In the genomic region with DNA sequence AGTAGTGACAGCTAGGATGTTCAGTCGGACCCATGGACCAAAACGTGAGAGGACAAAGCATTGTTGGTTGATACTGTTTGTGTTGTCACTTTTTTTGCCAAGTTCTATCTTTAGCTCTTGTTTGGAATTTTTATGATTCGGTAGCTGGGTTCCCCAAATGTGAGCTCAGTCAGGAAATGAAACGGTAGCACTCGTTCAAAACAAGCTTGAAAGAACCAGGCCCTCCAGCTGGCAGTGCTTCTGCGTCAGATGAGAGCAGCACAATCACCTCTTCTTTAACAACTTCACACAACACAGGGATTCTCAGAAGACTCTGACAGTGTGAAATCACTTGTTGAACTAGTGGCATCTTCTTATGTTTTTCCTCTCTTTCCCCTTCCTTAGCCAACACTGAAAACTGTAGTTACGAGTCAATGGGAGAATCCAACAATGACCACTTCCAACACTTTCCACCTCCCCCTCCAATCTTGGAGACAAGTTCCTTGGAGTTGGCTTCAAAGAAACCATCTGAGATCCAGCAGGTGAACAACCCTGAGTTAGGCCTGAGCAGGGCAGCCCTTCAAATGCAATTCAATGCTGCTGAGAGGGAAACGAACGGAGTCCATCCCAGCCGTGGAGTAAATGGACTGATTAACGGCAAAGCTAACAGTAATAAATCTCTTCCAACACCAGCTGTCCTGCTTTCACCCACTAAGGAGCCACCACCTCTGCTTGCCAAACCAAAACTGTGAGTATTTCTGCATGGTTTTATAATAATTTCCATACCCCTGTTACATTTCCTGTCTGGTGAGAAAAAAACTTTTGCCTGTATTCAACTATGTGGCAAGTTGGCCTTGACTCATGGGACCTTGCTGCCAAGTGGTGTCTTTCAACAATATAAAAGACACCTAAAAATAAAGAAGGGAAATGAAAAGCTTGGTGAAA, we compare ENCODE assay signal across 1 cellular context.
TF ChIP-seq lines count a peak whose summit lies in the region.

No MANE protein-coding gene starts in this region.

TF ChIP-seq in GM12878, 131 proteins besides CTCF, POLR2A, EP300 and RAD21:
- TF ChIP-seq IKZF1 (conservative IDR thresholded peaks at IDR 0.05) (0 out of 2 replicates have a peak, but pooled peaks have one; percentile 4), BMI1 (IDR thresholded peaks at IDR 0.05; ENCODE audit: borderline replicate concordance) (no peak), MTA3 (IDR thresholded peaks at IDR 0.05; ENCODE audit: borderline replicate concordance, low read length) (no peak), IKZF2 (IDR thresholded peaks at IDR 0.05) (no peak), MEF2B (IDR thresholded peaks at IDR 0.05; ENCODE audit: partially characterized antibody, poor library complexity, severe bottlenecking) (peak; percentile 32), MTA2 (IDR thresholded peaks at IDR 0.05; ENCODE audit: low read depth) (0 out of 2 replicates have a peak, but pooled peaks have one; percentile 12), ZNF622 (IDR thresholded peaks at IDR 0.05) (no peak)
- TF ChIP-seq, protein P1, sequence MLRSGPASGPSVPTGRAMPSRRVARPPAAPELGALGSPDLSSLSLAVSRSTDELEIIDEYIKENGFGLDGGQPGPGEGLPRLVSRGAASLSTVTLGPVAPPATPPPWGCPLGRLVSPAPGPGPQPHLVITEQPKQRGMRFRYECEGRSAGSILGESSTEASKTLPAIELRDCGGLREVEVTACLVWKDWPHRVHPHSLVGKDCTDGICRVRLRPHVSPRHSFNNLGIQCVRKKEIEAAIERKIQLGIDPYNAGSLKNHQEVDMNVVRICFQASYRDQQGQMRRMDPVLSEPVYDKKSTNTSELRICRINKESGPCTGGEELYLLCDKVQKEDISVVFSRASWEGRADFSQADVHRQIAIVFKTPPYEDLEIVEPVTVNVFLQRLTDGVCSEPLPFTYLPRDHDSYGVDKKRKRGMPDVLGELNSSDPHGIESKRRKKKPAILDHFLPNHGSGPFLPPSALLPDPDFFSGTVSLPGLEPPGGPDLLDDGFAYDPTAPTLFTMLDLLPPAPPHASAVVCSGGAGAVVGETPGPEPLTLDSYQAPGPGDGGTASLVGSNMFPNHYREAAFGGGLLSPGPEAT (IDR thresholded peaks at IDR 0.05; ENCODE audit: low read depth), result no peak; the same call in 1 of the 2 replicates
- TF ChIP-seq, protein P2, sequence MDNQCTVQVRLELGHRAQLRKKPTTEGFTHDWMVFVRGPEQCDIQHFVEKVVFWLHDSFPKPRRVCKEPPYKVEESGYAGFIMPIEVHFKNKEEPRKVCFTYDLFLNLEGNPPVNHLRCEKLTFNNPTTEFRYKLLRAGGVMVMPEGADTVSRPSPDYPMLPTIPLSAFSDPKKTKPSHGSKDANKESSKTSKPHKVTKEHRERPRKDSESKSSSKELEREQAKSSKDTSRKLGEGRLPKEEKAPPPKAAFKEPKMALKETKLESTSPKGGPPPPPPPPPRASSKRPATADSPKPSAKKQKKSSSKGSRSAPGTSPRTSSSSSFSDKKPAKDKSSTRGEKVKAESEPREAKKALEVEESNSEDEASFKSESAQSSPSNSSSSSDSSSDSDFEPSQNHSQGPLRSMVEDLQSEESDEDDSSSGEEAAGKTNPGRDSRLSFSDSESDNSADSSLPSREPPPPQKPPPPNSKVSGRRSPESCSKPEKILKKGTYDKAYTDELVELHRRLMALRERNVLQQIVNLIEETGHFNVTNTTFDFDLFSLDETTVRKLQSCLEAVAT (IDR thresholded peaks at IDR 0.05), result 0 out of 2 replicates have a peak, but pooled peaks have one; percentile 12
